In the genomic region with DNA sequence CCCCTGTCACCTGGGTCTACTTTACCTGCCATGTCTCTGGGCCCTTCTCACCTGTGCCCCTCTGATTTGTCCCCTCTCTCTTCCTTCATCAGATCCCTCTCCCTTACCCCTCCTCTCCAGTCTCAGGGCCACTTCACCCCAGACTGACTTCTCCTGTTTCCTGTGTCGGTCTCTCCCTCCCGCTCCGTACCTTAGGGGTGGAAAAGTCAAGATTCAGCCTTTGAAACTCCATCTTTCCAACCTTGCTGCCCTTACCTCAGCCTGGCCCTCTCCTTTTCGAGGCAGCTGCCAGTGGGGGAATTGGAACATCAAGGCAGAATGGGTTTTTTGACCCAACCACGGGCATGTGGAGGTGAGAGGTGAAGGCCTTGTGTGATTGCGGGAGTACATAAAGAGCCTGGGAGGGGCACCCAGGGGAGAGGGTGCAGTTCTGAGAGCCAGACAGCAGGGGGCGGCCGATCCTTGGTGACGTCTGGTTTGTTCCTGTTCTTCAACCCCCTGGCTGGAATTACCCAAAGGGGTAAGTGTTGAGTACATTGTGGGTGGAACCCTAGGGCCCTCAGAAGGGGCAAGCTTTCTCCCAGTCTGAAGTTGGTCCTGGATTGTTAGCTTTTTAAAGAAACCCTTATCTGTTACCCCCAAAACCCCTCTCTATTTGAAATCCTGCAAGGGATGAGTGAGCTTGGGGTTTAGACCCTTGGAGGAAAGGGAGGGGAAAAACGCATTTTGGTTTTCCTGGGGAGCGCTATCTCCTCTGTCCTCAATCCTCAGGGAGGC, we compare ENCODE assay signal across 8 cellular contexts. TPM values are rescaled to one million over a fixed set of nuclear protein-coding genes. Genes with fewer than 3 reads are reported as not detected.
DNase-seq lines count a peak whose midpoint lies in the region; TF ChIP-seq lines count a peak whose summit lies in the region.

No MANE protein-coding gene starts in this region.

- H3K27ac ChIP-seq in OCI-LY3 (ENCODE audit: low read length) (no peak overlapping the region), esophagus muscularis mucosa (replicated peaks in 1 of 4) (no peak overlapping the region), neural cell (ENCODE audit: low read length) (no peak overlapping the region)

- TF ChIP-seq EP300 in esophagus muscularis mucosa (IDR thresholded peaks at IDR 0.05) = no peak
- TF ChIP-seq EP300 in neural cell (conservative IDR thresholded peaks at IDR 0.05; ENCODE audit: poor library complexity, severe bottlenecking) = no peak

- H3K4me3 ChIP-seq in GM12865 (ENCODE audit: low read depth, low read length) (no peak overlapping the region), OCI-LY3 (ENCODE audit: low read length) (no peak overlapping the region), esophagus muscularis mucosa (no peak overlapping the region), neural cell (ENCODE audit: low read length) (no peak overlapping the region)

- H4K20me1 ChIP-seq in OCI-LY3 (ENCODE audit: insufficient read depth, low read length) (no peaks in the 10 kb centered on the region), neural cell (ENCODE audit: insufficient read depth) (no peaks in the 10 kb centered on the region)

- H3K27me3 ChIP-seq in OCI-LY3 (ENCODE audit: low read depth, low read length) (no peaks in the 10 kb centered on the region), esophagus muscularis mucosa (peaks cover 0 to 70% (median 0%) of the 10 kb centered on the region in 4 donors), neural cell (ENCODE audit: insufficient read depth, low read depth, low read length) (peaks cover 47% of the 10 kb centered on the region)

- H3K9me2 ChIP-seq in neural cell (ENCODE audit: insufficient read depth, low read length) = no peaks in the 10 kb centered on the region

- no peaks in the 10 kb centered on the region for H3K79me2 ChIP-seq in OCI-LY3 (ENCODE audit: low read length)
- H3K79me2 ChIP-seq in neural cell (replicated peaks; ENCODE audit: insufficient read depth, low read length) = no peaks in the 10 kb centered on the region

- H3K4me2 ChIP-seq in OCI-LY3 (ENCODE audit: low read length) (no peak overlapping the region), neural cell (ENCODE audit: low read length) (no peak overlapping the region)

- H3K4me1 ChIP-seq in OCI-LY3 (ENCODE audit: low read length) (peaks cover 11% of the 10 kb centered on the region), esophagus muscularis mucosa (no peaks in the 10 kb centered on the region)

- DNase-seq in GM12865 (ENCODE audit: low read depth) = peak; percentile 77
- DNase-seq in HS-27A (ENCODE audit: low read depth) = peak; percentile 24
- peak; percentile 77 for DNase-seq in activated T-cell treated with anti-CD3 and anti-CD28 coated beads for 48 hours (ENCODE audit: low read depth)
- peak; percentile 95 for DNase-seq in esophagus muscularis mucosa (ENCODE audit: extremely low spot score)
- peak; percentile 35 to 71 (median 54) for DNase-seq in stimulated activated naive CD4-positive, alpha-beta T cell (lab: John Stamatoyannopoulos, UW)
- DNase-seq in T1000 (lab: John Stamatoyannopoulos, UW) = no peak

- no peaks in the 10 kb centered on the region for H3K36me3 ChIP-seq in OCI-LY3 (replicated peaks; ENCODE audit: low read depth, low read length)
- H3K36me3 ChIP-seq in esophagus muscularis mucosa = no peaks in the 10 kb centered on the region
- H3K36me3 ChIP-seq in neural cell (ENCODE audit: insufficient read depth, low read length) = no peaks in the 10 kb centered on the region

- TF ChIP-seq RAD21 in neural cell (conservative IDR thresholded peaks at IDR 0.05) = peak; percentile 72

- no peaks in the 10 kb centered on the region for H3F3A ChIP-seq in neural cell (ENCODE audit: insufficient read depth, low read length, poor library complexity, severe bottlenecking)

- no peak overlapping the region for H2AFZ ChIP-seq in OCI-LY3 (ENCODE audit: low read depth, low read length)
- no peak overlapping the region for H2AFZ ChIP-seq in neural cell (ENCODE audit: low read depth, low read length)

- no peak for TF ChIP-seq POLR2A in esophagus muscularis mucosa (IDR thresholded peaks at IDR 0.05; ENCODE audit: low read depth)

- TF ChIP-seq CTCF in GM12865 (IDR thresholded peaks at IDR 0.05; ENCODE audit: insufficient read depth, low read depth, low read length, missing control alignments) = peak; percentile 90
- peak; percentile 73 for TF ChIP-seq CTCF in OCI-LY3 (IDR thresholded peaks at IDR 0.05; ENCODE audit: low read depth, low read length)
- TF ChIP-seq CTCF in esophagus muscularis mucosa (IDR thresholded peaks at IDR 0.05) = peak; percentile 72 to 95 (median 79)
- peak; percentile 76 for TF ChIP-seq CTCF in neural cell (IDR thresholded peaks at IDR 0.05; ENCODE audit: poor library complexity, severe bottlenecking)

- H3K9ac ChIP-seq in OCI-LY3 (ENCODE audit: low read length) = no peak overlapping the region
- no peak overlapping the region for H3K9ac ChIP-seq in neural cell (ENCODE audit: low read length)

- no peaks in the 10 kb centered on the region for H3K9me3 ChIP-seq in OCI-LY3 (ENCODE audit: insufficient read depth, low read length)
- no peaks in the 10 kb centered on the region for H3K9me3 ChIP-seq in esophagus muscularis mucosa
- H3K9me3 ChIP-seq in neural cell (ENCODE audit: low read length) = no peaks in the 10 kb centered on the region

- intact Hi-C loops in esophagus muscularis mucosa (cut with DNase I) = loop anchor here (2.0 kb wide), 1 partner anchor 51 kb away; no protein-coding TSS in a partner anchor

- WGBS in esophagus muscularis mucosa = 34% methylated on average over 11 of the region's 11 CpGs

TF ChIP-seq in neural cell, 6 proteins besides CTCF, POLR2A, EP300 and RAD21:
- TF ChIP-seq SMC3 (conservative IDR thresholded peaks at IDR 0.05; ENCODE audit: poor library complexity) = peak; percentile 73
- TF ChIP-seq, protein P1, sequence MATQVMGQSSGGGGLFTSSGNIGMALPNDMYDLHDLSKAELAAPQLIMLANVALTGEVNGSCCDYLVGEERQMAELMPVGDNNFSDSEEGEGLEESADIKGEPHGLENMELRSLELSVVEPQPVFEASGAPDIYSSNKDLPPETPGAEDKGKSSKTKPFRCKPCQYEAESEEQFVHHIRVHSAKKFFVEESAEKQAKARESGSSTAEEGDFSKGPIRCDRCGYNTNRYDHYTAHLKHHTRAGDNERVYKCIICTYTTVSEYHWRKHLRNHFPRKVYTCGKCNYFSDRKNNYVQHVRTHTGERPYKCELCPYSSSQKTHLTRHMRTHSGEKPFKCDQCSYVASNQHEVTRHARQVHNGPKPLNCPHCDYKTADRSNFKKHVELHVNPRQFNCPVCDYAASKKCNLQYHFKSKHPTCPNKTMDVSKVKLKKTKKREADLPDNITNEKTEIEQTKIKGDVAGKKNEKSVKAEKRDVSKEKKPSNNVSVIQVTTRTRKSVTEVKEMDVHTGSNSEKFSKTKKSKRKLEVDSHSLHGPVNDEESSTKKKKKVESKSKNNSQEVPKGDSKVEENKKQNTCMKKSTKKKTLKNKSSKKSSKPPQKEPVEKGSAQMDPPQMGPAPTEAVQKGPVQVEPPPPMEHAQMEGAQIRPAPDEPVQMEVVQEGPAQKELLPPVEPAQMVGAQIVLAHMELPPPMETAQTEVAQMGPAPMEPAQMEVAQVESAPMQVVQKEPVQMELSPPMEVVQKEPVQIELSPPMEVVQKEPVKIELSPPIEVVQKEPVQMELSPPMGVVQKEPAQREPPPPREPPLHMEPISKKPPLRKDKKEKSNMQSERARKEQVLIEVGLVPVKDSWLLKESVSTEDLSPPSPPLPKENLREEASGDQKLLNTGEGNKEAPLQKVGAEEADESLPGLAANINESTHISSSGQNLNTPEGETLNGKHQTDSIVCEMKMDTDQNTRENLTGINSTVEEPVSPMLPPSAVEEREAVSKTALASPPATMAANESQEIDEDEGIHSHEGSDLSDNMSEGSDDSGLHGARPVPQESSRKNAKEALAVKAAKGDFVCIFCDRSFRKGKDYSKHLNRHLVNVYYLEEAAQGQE (IDR thresholded peaks at IDR 0.05; ENCODE audit: borderline replicate concordance) = no peak

RNA-seq across cellular contexts. Expression of a gene that starts 12.3 kb away (rescaled TPM):
- total RNA-seq in esophagus muscularis mucosa = not detected
- 0.28 TPM in 1 of 2 replicates, not detected in the other for polyA plus RNA-seq in neural cell
- not detected in 2 replicates for polyA minus RNA-seq in neural cell
